ENCODE assay signal across 19 cellular contexts in the genomic region with DNA sequence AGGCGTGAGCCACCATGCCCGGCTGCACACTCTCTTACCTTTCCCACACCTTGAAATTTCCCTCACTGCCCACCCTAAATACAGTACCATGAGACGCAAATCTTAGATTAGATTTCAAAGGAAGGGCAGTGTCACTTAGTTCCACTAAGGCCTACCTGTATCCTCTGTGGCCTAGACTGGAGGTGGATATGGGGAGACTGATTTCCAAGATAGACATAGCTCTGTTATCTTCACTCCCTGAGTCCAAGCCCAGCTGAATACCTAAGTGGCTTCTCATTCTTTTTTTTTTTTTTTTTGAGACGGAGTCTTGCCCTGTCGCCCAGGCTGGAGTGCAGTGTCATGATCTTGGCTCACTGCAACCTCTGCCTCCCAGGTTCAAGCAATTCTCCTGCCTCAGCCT.
A peak's percentile ranks its signal among the peaks of the same experiment; 100 is the strongest.
DNase-seq lines count a peak whose midpoint lies in the region; ATAC-seq, FAIRE-seq and TF ChIP-seq lines count a peak whose summit lies in the region.
"Had no signal": no experiment of that assay in that cellular context is flagged by ENCODE, and none has a peak within 500 bp of the region (broad histone marks: within the 10 kb centered on the region; RNA-seq: fewer than 3 reads in every experiment).

No MANE protein-coding gene starts in this region.

- no peaks in the 10 kb centered on the region for H3F3A ChIP-seq in GM23248 (ENCODE audit: insufficient read depth)

- H3K27ac Mint-ChIP-seq in osteocyte (ENCODE audit: unreplicated experiment) = peak overlapping the region; percentile 17
- H3K27ac Mint-ChIP-seq: CD4-positive, alpha-beta memory T cell had no signal

- H3K9ac ChIP-seq in GM23248 (no peak overlapping the region), endothelial cell of umbilical vein (replicated peaks; ENCODE audit: extremely low read depth, insufficient read depth, low read length) (peak overlapping the region; percentile 88)

- H3K27me3 ChIP-seq in GM23248 (replicated peaks; ENCODE audit: insufficient read depth) (no peaks in the 10 kb centered on the region), RWPE2 (ENCODE audit: insufficient read depth, poor library complexity, severe bottlenecking) (no peaks in the 10 kb centered on the region), endothelial cell of umbilical vein (ENCODE audit: control insufficient read depth in 2 of 2, insufficient read depth in 2 of 2, low read length in 2 of 2) (no peaks in the 10 kb centered on the region), right cardiac atrium (ENCODE audit: control insufficient read depth, insufficient read depth) (no peaks in the 10 kb centered on the region)
- H3K27me3 ChIP-seq: BE2C had no signal

- no peak for TF ChIP-seq POLR2A in endothelial cell of umbilical vein (IDR thresholded peaks at IDR 0.05; ENCODE audit: low read depth, low read length)

- no peak overlapping the region for H2AFZ ChIP-seq in GM23248
- no peak overlapping the region for H2AFZ ChIP-seq in endothelial cell of umbilical vein (ENCODE audit: low read depth, low read length)

- H3K4me1 ChIP-seq in GM23248 (ENCODE audit: insufficient read depth) (peaks cover 22% of the 10 kb centered on the region), RWPE2 (ENCODE audit: insufficient read depth, poor library complexity, severe bottlenecking) (peaks cover 32% of the 10 kb centered on the region), endothelial cell of umbilical vein (ENCODE audit: control insufficient read depth, extremely low read depth, insufficient read depth, low read length) (peaks cover 43% of the 10 kb centered on the region), right cardiac atrium (ENCODE audit: control insufficient read depth, insufficient read depth, low read length) (peaks cover 2% of the 10 kb centered on the region)
- H3K4me1 ChIP-seq: BE2C had no signal

- H3K4me3 Mint-ChIP-seq in osteocyte (ENCODE audit: unreplicated experiment) = no peak overlapping the region
- H3K4me3 Mint-ChIP-seq: CD4-positive, alpha-beta memory T cell had no signal

- H3K36me3 Mint-ChIP-seq in osteocyte (ENCODE audit: unreplicated experiment) = no peaks in the 10 kb centered on the region
- H3K36me3 Mint-ChIP-seq: CD4-positive, alpha-beta memory T cell had no signal

- dilution Hi-C loops in endothelial cell of umbilical vein (cut with MboI; ENCODE audit: extremely low pct_ligation_motif_present, low sequenced_read_pairs) = no loop called here

- no peak for TF ChIP-seq CTCF in RWPE2 (IDR thresholded peaks at IDR 0.05; ENCODE audit: poor library complexity, severe bottlenecking)
- TF ChIP-seq CTCF in endothelial cell of umbilical vein (IDR thresholded peaks at IDR 0.05; ENCODE audit: extremely low read depth in 1 of 2, insufficient read depth in 1 of 2, low read depth in 1 of 2, low read length in 2 of 2) = no peak
- TF ChIP-seq CTCF in osteocyte (IDR thresholded peaks at IDR 0.05) = no peak

- H3K4me3 ChIP-seq in GM23248 (no peak overlapping the region), RWPE2 (ENCODE audit: severe bottlenecking) (no peak overlapping the region), endothelial cell of umbilical vein (replicated peaks in 1 of 3; ENCODE audit: insufficient read depth in 1 of 3, low read depth in 1 of 3, low read length in 3 of 3) (no peak overlapping the region), right cardiac atrium (ENCODE audit: low read length) (no peak overlapping the region)
- H3K4me3 ChIP-seq: HAP-1 had no signal

- no peaks in the 10 kb centered on the region for H3K9me2 ChIP-seq in GM23248 (ENCODE audit: insufficient read depth)

- in situ Hi-C loops in GM23248 (cut with MboI) = no loop called here

- H3K4me1 Mint-ChIP-seq in osteocyte (ENCODE audit: unreplicated experiment) = peaks cover 9% of the 10 kb centered on the region

- H3K36me3 ChIP-seq in GM23248 (ENCODE audit: low read depth) (no peaks in the 10 kb centered on the region), RWPE2 (ENCODE audit: low read depth) (no peaks in the 10 kb centered on the region), endothelial cell of umbilical vein (ENCODE audit: control insufficient read depth in 2 of 2, extremely low read depth in 1 of 2, insufficient read depth in 2 of 2, low read length in 2 of 2) (no peaks in the 10 kb centered on the region)
- H3K36me3 ChIP-seq: BE2C, HAP-1 had no signal

- POLR2A ChIA-PET in endothelial cell of umbilical vein (lab: Charles Lee) = interaction anchor here (1.5 kb wide), 1 partner anchor 48 kb away, joined by 5 read pairs; no protein-coding TSS in a partner anchor

- FAIRE-seq in endothelial cell of umbilical vein (lab: Jason Lieb, UNC) = no peak
- FAIRE-seq: D721Med had no signal

- H3K9me3 Mint-ChIP-seq in osteocyte (ENCODE audit: unreplicated experiment) = no peaks in the 10 kb centered on the region
- H3K9me3 Mint-ChIP-seq: CD4-positive, alpha-beta memory T cell had no signal

- H3K9me3 ChIP-seq in GM23248 (ENCODE audit: low read depth) (no peaks in the 10 kb centered on the region), RWPE2 (ENCODE audit: severe bottlenecking) (no peaks in the 10 kb centered on the region), endothelial cell of umbilical vein (replicated peaks; ENCODE audit: control insufficient read depth, insufficient read depth, low read length) (no peaks in the 10 kb centered on the region), right cardiac atrium (ENCODE audit: control insufficient read depth, low read length) (no peaks in the 10 kb centered on the region)
- H3K9me3 ChIP-seq: HAP-1 had no signal

- H3K27me3 Mint-ChIP-seq in osteocyte (ENCODE audit: unreplicated experiment) = no peaks in the 10 kb centered on the region

- CTCF ChIA-PET in endothelial cell of umbilical vein (lab: Charles Lee) = interaction anchor here (0.6 to 1.1 kb wide), 5 partner anchors 48 to 206 kb away, joined by 3 to 5 read pairs (median 3); a partner anchor contains a TSS

- BruUV-seq in endothelial cell of umbilical vein (replicated peaks; lab: Mats Ljungman, UMichigan) = no TSS peak

- H3K27ac ChIP-seq in GM23248 (peak overlapping the region; percentile 45; the same call in 1 of the 2 replicates), RWPE2 (ENCODE audit: poor library complexity, severe bottlenecking) (peak overlapping the region; percentile 96), endothelial cell of umbilical vein (ENCODE audit: insufficient read depth, low read depth, low read length) (peak overlapping the region; percentile 97), right cardiac atrium (ENCODE audit: low read length) (no peak overlapping the region)

- H3K79me2 ChIP-seq in GM23248 (ENCODE audit: insufficient read depth) = no peaks in the 10 kb centered on the region
- peaks cover 2% of the 10 kb centered on the region for H3K79me2 ChIP-seq in endothelial cell of umbilical vein (ENCODE audit: control insufficient read depth, insufficient read depth, low read length)

- 83 to 90% methylated on average over 5 of the region's 5 CpGs for WGBS in GM23248 (ENCODE audit: low coverage in 1 of 2, low lambda C conversion rate in 2 of 2, missing lambda C conversion rate in 2 of 2), 2 experiments
- 97% methylated on average over 5 of the region's 5 CpGs for WGBS in right cardiac atrium

- H3K4me2 ChIP-seq in GM23248 (ENCODE audit: unreplicated experiment) (peak overlapping the region; percentile 26), endothelial cell of umbilical vein (ENCODE audit: insufficient read depth, low read length) (no peak overlapping the region)

- no peaks in the 10 kb centered on the region for H3K9me1 ChIP-seq in endothelial cell of umbilical vein (replicated peaks; ENCODE audit: control insufficient read depth, extremely low read depth, insufficient read depth, low read length)

- H4K20me1 ChIP-seq in GM23248 (ENCODE audit: insufficient read depth) (no peaks in the 10 kb centered on the region), endothelial cell of umbilical vein (replicated peaks; ENCODE audit: control insufficient read depth, extremely low read depth, insufficient read depth, low read length) (no peaks in the 10 kb centered on the region)

- intact Hi-C loops in endothelial cell of umbilical vein (cut with micrococcal nuclease) (loop anchor here (1.0 to 5.0 kb wide), 5 partner anchors 12 to 90 kb away; a partner anchor contains a TSS), right cardiac atrium (cut with DNase I) (no loop called here)

- no peak for ATAC-seq in RWPE2 (ENCODE audit: low read depth)
- ATAC-seq in right cardiac atrium = no peak

- DNase-seq in GM23248 (peak; percentile 26), RWPE2 (ENCODE audit: low spot score) (no peak), endothelial cell of umbilical vein (ENCODE audit: low read depth, low spot score) (no peak), osteocyte (ENCODE audit: extremely low spot score, unreplicated experiment) (no peak), SIG-M5 treated with dmso at 0.1 percent for 504 hours (lab: John Stamatoyannopoulos, UW; ENCODE audit: unreplicated experiment) (no peak), SHP77 treated with DMSO at 0.1 percent for 48 hours (lab: John Stamatoyannopoulos, UW) (no peak), right cardiac atrium (no peak), dedifferentiated amniotic fluid mesenchymal stem cell (ENCODE audit: extremely low spot score) (no peak)
- DNase-seq: ACHN; BE2C; CD4-positive, alpha-beta memory T cell; Kasumi-1; NCI-H1417; NCI-H1930; NCI-H2171 treated with DMSO at 0.1 percent for 48 hours; NCI-H510A; NCI-H82 had no signal

TF ChIP-seq in endothelial cell of umbilical vein, 7 proteins besides CTCF, POLR2A, EP300 and RAD21:
- TF ChIP-seq FOS (IDR thresholded peaks at IDR 0.05; ENCODE audit: borderline replicate concordance, insufficient read depth, low read length) = no peak
- no peak for TF ChIP-seq JUN (IDR thresholded peaks at IDR 0.05; ENCODE audit: borderline replicate concordance, insufficient read depth, insufficient read length, low read depth)
- TF ChIP-seq GATA2 (IDR thresholded peaks at IDR 0.05; ENCODE audit: insufficient read depth, insufficient read length, low read depth, low read length) = no peak
- TF ChIP-seq, protein P1, sequence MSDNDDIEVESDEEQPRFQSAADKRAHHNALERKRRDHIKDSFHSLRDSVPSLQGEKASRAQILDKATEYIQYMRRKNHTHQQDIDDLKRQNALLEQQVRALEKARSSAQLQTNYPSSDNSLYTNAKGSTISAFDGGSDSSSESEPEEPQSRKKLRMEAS (IDR thresholded peaks at IDR 0.05; ENCODE audit: insufficient read depth, insufficient read length) = no peak
- no peak for TF ChIP-seq MYC (IDR thresholded peaks at IDR 0.05; ENCODE audit: low read depth, low read length)
- no peak for TF ChIP-seq EZH2 (IDR thresholded peaks at IDR 0.05; ENCODE audit: borderline replicate concordance, low read depth, low read length, severe bottlenecking)
TF ChIP-seq in endothelial cell of umbilical vein: peak in this region for 0.
